In the genomic region with DNA sequence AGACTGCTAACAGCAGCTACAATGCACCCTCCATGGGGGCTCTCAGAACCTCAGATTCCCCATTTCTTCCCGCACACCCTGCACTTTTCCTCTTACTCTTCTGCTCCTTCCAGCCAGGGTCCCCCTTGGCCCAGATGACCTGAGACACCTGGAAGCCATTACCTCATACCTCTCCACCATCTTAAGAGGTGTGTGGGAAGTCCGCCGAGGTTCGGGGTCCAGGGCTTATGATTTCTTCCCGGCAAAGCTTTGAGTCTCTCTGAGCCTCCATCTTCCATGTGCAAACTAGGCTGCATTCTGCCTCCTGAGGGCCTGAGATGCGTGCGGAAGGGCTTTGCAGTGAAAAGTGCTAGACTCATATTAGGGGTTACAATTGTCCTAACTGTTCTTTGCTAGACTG, we compare ENCODE assay signal across 2 cellular contexts.
TF ChIP-seq lines count a peak whose summit lies in the region.

No MANE protein-coding gene starts in this region.

TF ChIP-seq in GM23338, 12 proteins besides CTCF, POLR2A, EP300 and RAD21 (continues in another document):
- TF ChIP-seq, protein P1, sequence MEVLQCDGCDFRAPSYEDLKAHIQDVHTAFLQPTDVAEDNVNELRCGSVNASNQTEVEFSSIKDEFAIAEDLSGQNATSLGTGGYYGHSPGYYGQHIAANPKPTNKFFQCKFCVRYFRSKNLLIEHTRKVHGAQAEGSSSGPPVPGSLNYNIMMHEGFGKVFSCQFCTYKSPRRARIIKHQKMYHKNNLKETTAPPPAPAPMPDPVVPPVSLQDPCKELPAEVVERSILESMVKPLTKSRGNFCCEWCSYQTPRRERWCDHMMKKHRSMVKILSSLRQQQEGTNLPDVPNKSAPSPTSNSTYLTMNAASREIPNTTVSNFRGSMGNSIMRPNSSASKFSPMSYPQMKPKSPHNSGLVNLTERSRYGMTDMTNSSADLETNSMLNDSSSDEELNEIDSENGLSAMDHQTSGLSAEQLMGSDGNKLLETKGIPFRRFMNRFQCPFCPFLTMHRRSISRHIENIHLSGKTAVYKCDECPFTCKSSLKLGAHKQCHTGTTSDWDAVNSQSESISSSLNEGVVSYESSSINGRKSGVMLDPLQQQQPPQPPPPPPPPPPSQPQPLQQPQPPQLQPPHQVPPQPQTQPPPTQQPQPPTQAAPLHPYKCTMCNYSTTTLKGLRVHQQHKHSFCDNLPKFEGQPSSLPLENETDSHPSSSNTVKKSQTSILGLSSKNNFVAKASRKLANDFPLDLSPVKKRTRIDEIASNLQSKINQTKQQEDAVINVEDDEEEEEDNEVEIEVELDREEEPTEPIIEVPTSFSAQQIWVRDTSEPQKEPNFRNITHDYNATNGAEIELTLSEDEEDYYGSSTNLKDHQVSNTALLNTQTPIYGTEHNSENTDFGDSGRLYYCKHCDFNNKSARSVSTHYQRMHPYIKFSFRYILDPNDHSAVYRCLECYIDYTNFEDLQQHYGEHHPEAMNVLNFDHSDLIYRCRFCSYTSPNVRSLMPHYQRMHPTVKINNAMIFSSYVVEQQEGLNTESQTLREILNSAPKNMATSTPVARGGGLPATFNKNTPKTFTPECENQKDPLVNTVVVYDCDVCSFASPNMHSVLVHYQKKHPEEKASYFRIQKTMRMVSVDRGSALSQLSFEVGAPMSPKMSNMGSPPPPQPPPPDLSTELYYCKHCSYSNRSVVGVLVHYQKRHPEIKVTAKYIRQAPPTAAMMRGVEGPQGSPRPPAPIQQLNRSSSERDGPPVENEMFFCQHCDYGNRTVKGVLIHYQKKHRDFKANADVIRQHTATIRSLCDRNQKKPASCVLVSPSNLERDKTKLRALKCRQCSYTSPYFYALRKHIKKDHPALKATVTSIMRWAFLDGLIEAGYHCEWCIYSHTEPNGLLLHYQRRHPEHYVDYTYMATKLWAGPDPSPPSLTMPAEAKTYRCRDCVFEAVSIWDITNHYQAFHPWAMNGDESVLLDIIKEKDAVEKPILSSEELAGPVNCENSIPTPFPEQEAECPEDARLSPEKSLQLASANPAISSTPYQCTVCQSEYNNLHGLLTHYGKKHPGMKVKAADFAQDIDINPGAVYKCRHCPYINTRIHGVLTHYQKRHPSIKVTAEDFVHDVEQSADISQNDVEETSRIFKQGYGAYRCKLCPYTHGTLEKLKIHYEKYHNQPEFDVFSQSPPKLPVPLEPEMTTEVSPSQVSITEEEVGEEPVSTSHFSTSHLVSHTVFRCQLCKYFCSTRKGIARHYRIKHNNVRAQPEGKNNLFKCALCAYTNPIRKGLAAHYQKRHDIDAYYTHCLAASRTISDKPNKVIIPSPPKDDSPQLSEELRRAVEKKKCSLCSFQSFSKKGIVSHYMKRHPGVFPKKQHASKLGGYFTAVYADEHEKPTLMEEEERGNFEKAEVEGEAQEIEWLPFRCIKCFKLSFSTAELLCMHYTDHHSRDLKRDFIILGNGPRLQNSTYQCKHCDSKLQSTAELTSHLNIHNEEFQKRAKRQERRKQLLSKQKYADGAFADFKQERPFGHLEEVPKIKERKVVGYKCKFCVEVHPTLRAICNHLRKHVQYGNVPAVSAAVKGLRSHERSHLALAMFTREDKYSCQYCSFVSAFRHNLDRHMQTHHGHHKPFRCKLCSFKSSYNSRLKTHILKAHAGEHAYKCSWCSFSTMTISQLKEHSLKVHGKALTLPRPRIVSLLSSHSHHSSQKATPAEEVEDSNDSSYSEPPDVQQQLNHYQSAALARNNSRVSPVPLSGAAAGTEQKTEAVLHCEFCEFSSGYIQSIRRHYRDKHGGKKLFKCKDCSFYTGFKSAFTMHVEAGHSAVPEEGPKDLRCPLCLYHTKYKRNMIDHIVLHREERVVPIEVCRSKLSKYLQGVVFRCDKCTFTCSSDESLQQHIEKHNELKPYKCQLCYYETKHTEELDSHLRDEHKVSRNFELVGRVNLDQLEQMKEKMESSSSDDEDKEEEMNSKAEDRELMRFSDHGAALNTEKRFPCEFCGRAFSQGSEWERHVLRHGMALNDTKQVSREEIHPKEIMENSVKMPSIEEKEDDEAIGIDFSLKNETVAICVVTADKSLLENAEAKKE (CRISPR knock-in tag; IDR thresholded peaks at IDR 0.05), result no peak
- TF ChIP-seq STAT1 (IDR thresholded peaks at IDR 0.05; ENCODE audit: unreplicated experiment) (no peak), ZNF114 (CRISPR knock-in tag; IDR thresholded peaks at IDR 0.05) (no peak), POLR2AphosphoS5 (IDR thresholded peaks at IDR 0.05; ENCODE audit: low read depth) (no peak), JUNB (IDR thresholded peaks at IDR 0.05; ENCODE audit: unreplicated experiment) (no peak), ZNF331 (CRISPR knock-in tag; IDR thresholded peaks at IDR 0.05; ENCODE audit: low read depth) (no peak), NANOG (IDR thresholded peaks at IDR 0.05; ENCODE audit: borderline replicate concordance) (no peak), CREB1 (CRISPR knock-in tag; IDR thresholded peaks at IDR 0.05; ENCODE audit: low read depth) (no peak), EZH2 (IDR thresholded peaks at IDR 0.05; ENCODE audit: low read depth, unreplicated experiment) (no peak), EZH2phosphoT487 (IDR thresholded peaks at IDR 0.05; ENCODE audit: unreplicated experiment) (no peak)
- TF ChIP-seq, protein P2, sequence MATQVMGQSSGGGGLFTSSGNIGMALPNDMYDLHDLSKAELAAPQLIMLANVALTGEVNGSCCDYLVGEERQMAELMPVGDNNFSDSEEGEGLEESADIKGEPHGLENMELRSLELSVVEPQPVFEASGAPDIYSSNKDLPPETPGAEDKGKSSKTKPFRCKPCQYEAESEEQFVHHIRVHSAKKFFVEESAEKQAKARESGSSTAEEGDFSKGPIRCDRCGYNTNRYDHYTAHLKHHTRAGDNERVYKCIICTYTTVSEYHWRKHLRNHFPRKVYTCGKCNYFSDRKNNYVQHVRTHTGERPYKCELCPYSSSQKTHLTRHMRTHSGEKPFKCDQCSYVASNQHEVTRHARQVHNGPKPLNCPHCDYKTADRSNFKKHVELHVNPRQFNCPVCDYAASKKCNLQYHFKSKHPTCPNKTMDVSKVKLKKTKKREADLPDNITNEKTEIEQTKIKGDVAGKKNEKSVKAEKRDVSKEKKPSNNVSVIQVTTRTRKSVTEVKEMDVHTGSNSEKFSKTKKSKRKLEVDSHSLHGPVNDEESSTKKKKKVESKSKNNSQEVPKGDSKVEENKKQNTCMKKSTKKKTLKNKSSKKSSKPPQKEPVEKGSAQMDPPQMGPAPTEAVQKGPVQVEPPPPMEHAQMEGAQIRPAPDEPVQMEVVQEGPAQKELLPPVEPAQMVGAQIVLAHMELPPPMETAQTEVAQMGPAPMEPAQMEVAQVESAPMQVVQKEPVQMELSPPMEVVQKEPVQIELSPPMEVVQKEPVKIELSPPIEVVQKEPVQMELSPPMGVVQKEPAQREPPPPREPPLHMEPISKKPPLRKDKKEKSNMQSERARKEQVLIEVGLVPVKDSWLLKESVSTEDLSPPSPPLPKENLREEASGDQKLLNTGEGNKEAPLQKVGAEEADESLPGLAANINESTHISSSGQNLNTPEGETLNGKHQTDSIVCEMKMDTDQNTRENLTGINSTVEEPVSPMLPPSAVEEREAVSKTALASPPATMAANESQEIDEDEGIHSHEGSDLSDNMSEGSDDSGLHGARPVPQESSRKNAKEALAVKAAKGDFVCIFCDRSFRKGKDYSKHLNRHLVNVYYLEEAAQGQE (IDR thresholded peaks at IDR 0.05; ENCODE audit: unreplicated experiment), result no peak

TF ChIP-seq in H1, 55 proteins besides CTCF, POLR2A, EP300 and RAD21 (continued from another document):
- TF ChIP-seq SUZ12 (IDR thresholded peaks at IDR 0.05; ENCODE audit: low read length) (no peak), NANOG (IDR thresholded peaks at IDR 0.05; ENCODE audit: insufficient read depth, low read depth, low read length, poor library complexity, severe bottlenecking) (peak; percentile 36), SP1 (IDR thresholded peaks at IDR 0.05; ENCODE audit: low read depth, low read length) (no peak)
